1 cellular context compared by ENCODE assay signal in genomic region chr11:1353383-1354124, GRCh38.
TF ChIP-seq lines count a peak whose summit lies in the region.

No MANE protein-coding gene starts in this region.

TF ChIP-seq in GM23338, 12 proteins besides CTCF, POLR2A, EP300 and RAD21 (continued from another document):
- TF ChIP-seq ZNF462 (CRISPR knock-in tag; IDR thresholded peaks at IDR 0.05): no peak
- TF ChIP-seq ETS1 (IDR thresholded peaks at IDR 0.05): no peak
- no peak for TF ChIP-seq ZNF331 (CRISPR knock-in tag; IDR thresholded peaks at IDR 0.05; ENCODE audit: low read depth)
- no peak for TF ChIP-seq EZH2phosphoT487 (IDR thresholded peaks at IDR 0.05; ENCODE audit: unreplicated experiment)
